In genomic region chr22:21690401-21690801, GRCh38 we compare ENCODE assay signal across 13 cellular contexts. TPM values are rescaled to one million over a fixed set of nuclear protein-coding genes. Genes with fewer than 3 reads are reported as not detected.
DNase-seq lines count a peak whose midpoint lies in the region; ATAC-seq, FAIRE-seq and TF ChIP-seq lines count a peak whose summit lies in the region.
"Had no signal": no experiment of that assay in that cellular context is flagged by ENCODE, and none has a peak within 500 bp of the region (broad histone marks: within the 10 kb centered on the region; RNA-seq: fewer than 3 reads in every experiment).

No MANE protein-coding gene starts in this region.

- peaks cover 46 to 75% (median 57%) of the 10 kb centered on the region in 10 experiments for H3K4me1 ChIP-seq in BLaER1 treated with 17β-estradiol and CSF1 and Interleukin-3, amounts not matched to agents 10 nM and 100 nM

- FAIRE-seq in GM12891 (lab: Jason Lieb, UNC) = peak; percentile 13
- FAIRE-seq: HepG2 had no signal

- H3K9ac ChIP-seq in BLaER1 treated with 17β-estradiol and CSF1 and Interleukin-3, amounts not matched to agents 10 nM and 100 nM = peak overlapping the region; percentile 6 to 60 (median 34); a peak in 20 of 22 replicates

- H3K27ac ChIP-seq in BLaER1 treated with 17β-estradiol and CSF1 and Interleukin-3, amounts not matched to agents 10 nM and 100 nM = peak overlapping the region; percentile 9 to 68 (median 56); a peak in 21 of 22 replicates

- TF ChIP-seq CTCF in chondrocyte (IDR thresholded peaks at IDR 0.05) = no peak

- no peak overlapping the region for H3K4me3 Mint-ChIP-seq in activated CD4-positive, alpha-beta memory T cell treated with anti-CD3 and anti-CD28 coated beads, Interleukin-2, amount 10 ng/mL, durations not matched to agents 7 days and 5 days
- H3K4me3 Mint-ChIP-seq in chondrocyte (ENCODE audit: unreplicated experiment) = no peak overlapping the region
- H3K4me3 Mint-ChIP-seq: naive B cell had no signal

- H3K9me3 ChIP-seq in BLaER1 treated with 17β-estradiol and CSF1 and Interleukin-3, amounts not matched to agents 10 nM and 100 nM (replicated peaks in 1 of 11) = no peaks in the 10 kb centered on the region
- H3K9me3 ChIP-seq: spleen had no signal

- H3K27me3 ChIP-seq in BLaER1 treated with 17β-estradiol and CSF1 and Interleukin-3, amounts not matched to agents 10 nM and 100 nM = no peaks in the 10 kb centered on the region
- H3K27me3 ChIP-seq: spleen had no signal

- H3K4me3 ChIP-seq in BLaER1 treated with 17β-estradiol and CSF1 and Interleukin-3, amounts not matched to agents 10 nM and 100 nM = peak overlapping the region in 3 of 10 experiments; percentile 0 to 8 (median 6); a peak in 2 of 20 replicates
- H3K4me3 ChIP-seq: spleen had no signal

- peaks cover 18% of the 10 kb centered on the region for H3K36me3 Mint-ChIP-seq in activated CD4-positive, alpha-beta memory T cell treated with anti-CD3 and anti-CD28 coated beads, Interleukin-2, amount 10 ng/mL, durations not matched to agents 7 days and 5 days (ENCODE audit: low read depth)
- peaks cover 18% of the 10 kb centered on the region for H3K36me3 Mint-ChIP-seq in chondrocyte (ENCODE audit: low read depth)
- H3K36me3 Mint-ChIP-seq: naive B cell had no signal

- TF ChIP-seq POLR2A in GM12891 (IDR thresholded peaks at IDR 0.05; ENCODE audit: low read depth, low read length) = no peak

- no peaks in the 10 kb centered on the region for H3K27me3 Mint-ChIP-seq in activated CD4-positive, alpha-beta memory T cell treated with anti-CD3 and anti-CD28 coated beads, Interleukin-2, amount 10 ng/mL, durations not matched to agents 7 days and 5 days
- H3K27me3 Mint-ChIP-seq in chondrocyte (ENCODE audit: low read depth) = no peaks in the 10 kb centered on the region
- H3K27me3 Mint-ChIP-seq: naive B cell had no signal

- H3K36me3 ChIP-seq in BLaER1 treated with 17β-estradiol and CSF1 and Interleukin-3, amounts not matched to agents 10 nM and 100 nM = peaks cover 53 to 75% (median 61%) of the 10 kb centered on the region in 11 experiments

- ATAC-seq in HG03280 (IDR thresholded peaks at IDR 0.05; ENCODE audit: unreplicated experiment) (no peak), GM18520 (IDR thresholded peaks at IDR 0.05; ENCODE audit: unreplicated experiment) (no peak)
- ATAC-seq: HepG2 had no signal

- H3K27ac Mint-ChIP-seq in activated CD4-positive, alpha-beta memory T cell treated with anti-CD3 and anti-CD28 coated beads, Interleukin-2, amount 10 ng/mL, durations not matched to agents 7 days and 5 days = peak overlapping the region; percentile 62
- no peak overlapping the region for H3K27ac Mint-ChIP-seq in chondrocyte (ENCODE audit: unreplicated experiment)

- no peaks in the 10 kb centered on the region for H3K9me3 Mint-ChIP-seq in activated CD4-positive, alpha-beta memory T cell treated with anti-CD3 and anti-CD28 coated beads, Interleukin-2, amount 10 ng/mL, durations not matched to agents 7 days and 5 days
- H3K9me3 Mint-ChIP-seq in chondrocyte (ENCODE audit: low read depth) = no peaks in the 10 kb centered on the region
- H3K9me3 Mint-ChIP-seq: naive B cell had no signal

- CTCF ChIA-PET in activated CD4-positive, alpha-beta memory T cell treated with anti-CD3 and anti-CD28 coated beads, Interleukin-2, amount 10 ng/mL, durations not matched to agents 7 days and 5 days (lab: Charles Lee) = interaction anchor here (0.7 kb wide), 1 partner anchor 29 kb away, joined by 4 read pairs; no protein-coding TSS in a partner anchor

- DNase-seq in GM12891 (ENCODE audit: insufficient read length, low spot score) (no peak), myocyte (ENCODE audit: low read depth) (peak; percentile 86), chondrocyte (ENCODE audit: low spot score) (no peak), NCI-H1436 treated with DMSO at 0.1 percent for 48 hours (lab: John Stamatoyannopoulos, UW) (no peak)
- no peak for DNase-seq in activated CD4-positive, alpha-beta memory T cell treated with anti-CD3 and anti-CD28 coated beads, Interleukin-2, amount 10 ng/mL, durations not matched to agents 7 days and 5 days
- DNase-seq: activated effector memory CD4-positive, alpha-beta T cell treated with Interleukin-2 at 50 U/mL for 16 hours; HCEC 1CT; naive B cell; spleen had no signal

- POLR2A ChIA-PET in activated CD4-positive, alpha-beta memory T cell treated with anti-CD3 and anti-CD28 coated beads, Interleukin-2, amount 10 ng/mL, durations not matched to agents 7 days and 5 days (lab: Charles Lee) = no interaction called here

- H3K4me1 Mint-ChIP-seq in activated CD4-positive, alpha-beta memory T cell treated with anti-CD3 and anti-CD28 coated beads, Interleukin-2, amount 10 ng/mL, durations not matched to agents 7 days and 5 days = peaks cover 13% of the 10 kb centered on the region
- peaks cover 4% of the 10 kb centered on the region for H3K4me1 Mint-ChIP-seq in chondrocyte (ENCODE audit: low read depth)

- H3K4me2 ChIP-seq in BLaER1 treated with 17β-estradiol and CSF1 and Interleukin-3, amounts not matched to agents 10 nM and 100 nM = peak overlapping the region; percentile 74 to 94 (median 89)

- H4K20me1 ChIP-seq in BLaER1 treated with 17β-estradiol and CSF1 and Interleukin-3, amounts not matched to agents 10 nM and 100 nM = peaks cover 0 to 65% (median 25%) of the 10 kb centered on the region in 11 experiments; a peak in 12 of 22 replicates

TF ChIP-seq in GM12891, 5 proteins besides CTCF, POLR2A, EP300 and RAD21:
- TF ChIP-seq POU2F2 (IDR thresholded peaks at IDR 0.05; ENCODE audit: low read depth, low read length) (no peak), POLR2AphosphoS5 (IDR thresholded peaks at IDR 0.05; ENCODE audit: low read depth, low read length) (no peak), PAX5 (IDR thresholded peaks at IDR 0.05; ENCODE audit: insufficient read depth, low read length, severe bottlenecking) (no peak), SPI1 (IDR thresholded peaks at IDR 0.05; ENCODE audit: low read depth, low read length) (peak; percentile 25; the same call in 1 of the 2 replicates)

RNA-seq across cellular contexts. Expression of gene PPIL2, which starts 24.6 kb away (rescaled TPM):
- 21.9 TPM for polyA plus RNA-seq in GM12891 (2012; ENCODE audit: low read depth, missing spikeins)
- total RNA-seq in activated CD4-positive, alpha-beta memory T cell treated with anti-CD3 and anti-CD28 coated beads, Interleukin-2, amount 10 ng/mL, durations not matched to agents 7 days and 5 days = 10 to 100 TPM; 62.5 to 66.3 TPM
- 26.8 and 30.1 TPM in 2 replicates for total RNA-seq in myocyte
- 32.7 TPM for polyA plus RNA-seq in myocyte (2012)
- total RNA-seq in chondrocyte = 36.0 to 46.6 TPM (median 36.8 TPM) in 3 replicates

RNA-seq across cellular contexts. Expression of gene YPEL1, which starts 45.2 kb away (rescaled TPM):
- polyA plus RNA-seq in GM12891 (2012; ENCODE audit: low read depth, missing spikeins) = 0.44 TPM
- 10 to 100 TPM; 17.3 to 17.5 TPM for total RNA-seq in activated CD4-positive, alpha-beta memory T cell treated with anti-CD3 and anti-CD28 coated beads, Interleukin-2, amount 10 ng/mL, durations not matched to agents 7 days and 5 days
- total RNA-seq in myocyte (2.6 and 7.8 TPM in 2 replicates), chondrocyte (2.6 to 6.0 TPM (median 5.4 TPM) in 3 replicates)
- 2.5 TPM for polyA plus RNA-seq in myocyte (2012)

RNA-seq across cellular contexts. Expression of gene SDF2L1, which starts 48.3 kb away (rescaled TPM):
- 40.5 TPM for polyA plus RNA-seq in GM12891 (2012; ENCODE audit: low read depth, missing spikeins)
- total RNA-seq in activated CD4-positive, alpha-beta memory T cell treated with anti-CD3 and anti-CD28 coated beads, Interleukin-2, amount 10 ng/mL, durations not matched to agents 7 days and 5 days = 10 to 100 TPM; 61.4 to 62.1 TPM
- total RNA-seq in myocyte = 37.8 and 63.1 TPM in 2 replicates
- polyA plus RNA-seq in myocyte (2012) = 67.2 TPM
- total RNA-seq in chondrocyte = 21.2 to 28.4 TPM (median 26.0 TPM) in 3 replicates

RNA-seq across cellular contexts. Expression of gene CCDC116, which starts 57.8 kb away (rescaled TPM):
- 0.05 TPM for polyA plus RNA-seq in GM12891 (2012; ENCODE audit: low read depth, missing spikeins)
- total RNA-seq in activated CD4-positive, alpha-beta memory T cell treated with anti-CD3 and anti-CD28 coated beads, Interleukin-2, amount 10 ng/mL, durations not matched to agents 7 days and 5 days = under 1 TPM; 0.33 to 0.43 TPM
- total RNA-seq in myocyte = 0.13 and 0.57 TPM in 2 replicates
- 0.26 TPM for polyA plus RNA-seq in myocyte (2012)
- 0.44 to 0.85 TPM (median 0.47 TPM) in 3 replicates for total RNA-seq in chondrocyte
